10 cellular contexts compared by ENCODE assay signal in genomic region chr20:38139919-38140753, GRCh38. TPM values are rescaled to one million over a fixed set of nuclear protein-coding genes. Genes with fewer than 3 reads are reported as not detected.
A peak's percentile ranks its signal among the peaks of the same experiment; 100 is the strongest.
DNase-seq lines count a peak whose midpoint lies in the region; ATAC-seq, FAIRE-seq and TF ChIP-seq lines count a peak whose summit lies in the region.
"Had no signal": no experiment of that assay in that cellular context is flagged by ENCODE, and none has a peak within 500 bp of the region (broad histone marks: within the 10 kb centered on the region; RNA-seq: fewer than 3 reads in every experiment).

No MANE protein-coding gene starts in this region.

- CTCF ChIA-PET in SK-N-SH (lab: Yijun Ruan, JAX) = interaction anchor here (0.6 to 2.4 kb wide), 11 partner anchors 9 to 93 kb away, joined by 3 to 13 read pairs (median 4); no protein-coding TSS in a partner anchor

- DNase-seq in A172 (ENCODE audit: low spot score) = peak; percentile 67
- peak; percentile 86 for DNase-seq in HTR-8/SVneo (ENCODE audit: insufficient read length, low spot score)
- peak; percentile 84 for DNase-seq in SK-N-SH
- peak; percentile 20 for DNase-seq in kidney
- DNase-seq in NCI-H2107 (lab: John Stamatoyannopoulos, UW) = no peak
- no peak for DNase-seq in NCI-H446 treated with DMSO at 0.1 percent for 48 hours (lab: John Stamatoyannopoulos, UW)
- DNase-seq in C1 segment of cervical spinal cord (lab: John Stamatoyannopoulos, UW) = no peak
- DNase-seq: cerebellar nuclear complex had no signal

- no peak overlapping the region for H2AFZ ChIP-seq in SK-N-SH (ENCODE audit: low read depth)

- no peaks in the 10 kb centered on the region for H3K27me3 ChIP-seq in SK-N-SH (ENCODE audit: insufficient read depth)

- peaks cover 52 to 62% of the 10 kb centered on the region in 2 experiments for H3K36me3 ChIP-seq in SK-N-SH (replicated peaks in 1 of 2; ENCODE audit: control insufficient read depth in 1 of 2, insufficient read depth in 2 of 2, low read length in 1 of 2)
- peaks cover 0 to 2% of the 10 kb centered on the region in 2 donors for H3K36me3 ChIP-seq in kidney (ENCODE audit: control insufficient read depth in 1 of 2, insufficient read depth in 2 of 2, low read length in 2 of 2)

- H3K9me3 ChIP-seq in SK-N-SH (no peaks in the 10 kb centered on the region), kidney (ENCODE audit: control insufficient read depth in 1 of 2, low read length in 2 of 2) (no peaks in the 10 kb centered on the region)

- no peaks in the 10 kb centered on the region for H4K20me1 ChIP-seq in SK-N-SH (ENCODE audit: insufficient read depth)

- TF ChIP-seq EP300 in SK-N-SH (IDR thresholded peaks at IDR 0.05; ENCODE audit: borderline replicate concordance in 1 of 2, low read depth in 1 of 2, low read length in 1 of 2) = peak in 1 of 2 experiments; percentile 1; a peak in 1 of 4 replicates

- no peak overlapping the region for H3K4me3 ChIP-seq in SK-N-SH (ENCODE audit: low read depth in 2 of 2, low read length in 1 of 2)
- no peak overlapping the region for H3K4me3 ChIP-seq in kidney (ENCODE audit: low read length in 2 of 2)

- 69% methylated on average over 11 of the region's 12 CpGs for WGBS in SK-N-SH (ENCODE audit: low lambda C conversion rate)

- TF ChIP-seq CTCF in SK-N-SH (IDR thresholded peaks at IDR 0.05) = no peak
- no peak for TF ChIP-seq CTCF in kidney (IDR thresholded peaks at IDR 0.05; ENCODE audit: borderline replicate concordance, extremely low read depth, insufficient read depth)

- no peak overlapping the region for H3K4me2 ChIP-seq in SK-N-SH

- intact Hi-C loops in kidney (cut with DNase I) = no loop called here

- H3K9ac ChIP-seq in SK-N-SH (no peak overlapping the region), kidney (ENCODE audit: low read length in 2 of 2) (no peak overlapping the region)

- H3K9me2 ChIP-seq in SK-N-SH = no peaks in the 10 kb centered on the region

- H3K27ac ChIP-seq in SK-N-SH (ENCODE audit: low read depth in 2 of 2, low read length in 1 of 2) (peak overlapping the region; percentile 46 to 91), kidney (ENCODE audit: low read depth in 2 of 2, low read length in 2 of 2) (no peak overlapping the region)

- POLR2A ChIA-PET in SK-N-SH (lab: Yijun Ruan, JAX) = interaction anchor here (1.4 to 1.7 kb wide), 3 partner anchors 11 to 67 kb away, joined by 3 to 5 read pairs (median 4); no protein-coding TSS in a partner anchor

- FAIRE-seq in HTR-8/SVneo (lab: Jason Lieb, UNC) (peak; percentile 46), kidney (lab: Jason Lieb, UNC) (no peak)

- H3K79me2 ChIP-seq in SK-N-SH (ENCODE audit: insufficient read depth) = no peaks in the 10 kb centered on the region

- no peak for ATAC-seq in HG03432 (IDR thresholded peaks at IDR 0.05; ENCODE audit: unreplicated experiment)
- ATAC-seq: stimulated activated memory B cell treated with anti-CD40 and anti-IgM and Interleukin-4, amounts not matched to agents 10 μg/mL and 1 μg/mL and 100 μg/mL, for 72 hours had no signal

- H3K4me1 ChIP-seq in SK-N-SH (ENCODE audit: control insufficient read depth in 1 of 2, insufficient read depth in 2 of 2, low read depth in 1 of 2, low read length in 1 of 2) (peaks cover 19 to 47% of the 10 kb centered on the region in 2 experiments), kidney (ENCODE audit: control insufficient read depth in 1 of 2, insufficient read depth in 1 of 2, low read depth in 1 of 2, low read length in 2 of 2) (peaks cover 22 to 29% of the 10 kb centered on the region in 2 donors)

- H3F3A ChIP-seq in SK-N-SH (replicated peaks; ENCODE audit: insufficient read depth) = peaks cover 55% of the 10 kb centered on the region

- 0 out of 2 replicates have a peak, but pooled peaks have one; percentile 8 for TF ChIP-seq RAD21 in SK-N-SH (IDR thresholded peaks at IDR 0.05; ENCODE audit: low read length)

TF ChIP-seq in SK-N-SH, 30 proteins besides CTCF, POLR2A, EP300 and RAD21:
- TF ChIP-seq PBX3 (IDR thresholded peaks at IDR 0.05) = no peak; the same call in 1 of the 2 replicates
- TF ChIP-seq MXI1 (IDR thresholded peaks at IDR 0.05; ENCODE audit: low read depth, low read length) = peak; percentile 38; the same call in 1 of the 2 replicates
- no peak for TF ChIP-seq USF2 (IDR thresholded peaks at IDR 0.05; ENCODE audit: borderline replicate concordance, low read depth, low read length)
- TF ChIP-seq GATA2 (CRISPR knock-in tag; IDR thresholded peaks at IDR 0.05) = peak; percentile 42; the same call in 1 of the 2 replicates

RNA-seq across cellular contexts. Expression of gene TGM2, which starts 24.9 kb away (rescaled TPM):
- 13.9 and 27.0 TPM in 2 replicates for total RNA-seq in A172 (2014; rRNA removed; shearing (Covaris generic))
- polyA plus RNA-seq in SK-N-SH (2012; rRNA removed) = 548 and 676 TPM in 2 replicates
- polyA plus RNA-seq in SK-N-SH (2012; cell fraction: cytosol; rRNA removed) = 278 and 460 TPM in 2 replicates
- 675 and 717 TPM in 2 replicates for polyA plus RNA-seq in SK-N-SH (2012; cell fraction: nucleus; rRNA removed)
- 611 TPM for total RNA-seq in kidney
- 44.6 TPM for polyA plus RNA-seq in kidney (ENCODE audit: insufficient read depth, low read depth, low replicate concordance)

Comparison
In these comparisons a context has a peak if more than half of its experiments do, and no peak if none do; other contexts are left out.
1. DNase-seq: peak in A172 (single experiment), HTR-8/SVneo (single experiment), SK-N-SH (single experiment) and kidney (single experiment); none in NCI-H2107 (single experiment), NCI-H446 treated with DMSO at 0.1 percent for 48 hours (single experiment) and C1 segment of cervical spinal cord (0 of 14).
2. H3K27ac ChIP-seq: peak in SK-N-SH (2 of 2); none in kidney (0 of 2).
3. RNA of gene TGM2, which starts 24.9 kb away (total RNA-seq): 611 TPM in kidney (single experiment); 13.9 to 27.0 TPM in A172; every median in the first group is over 10 times any median in the second.